ENCODE assay signal across 8 cellular contexts in the genomic region with DNA sequence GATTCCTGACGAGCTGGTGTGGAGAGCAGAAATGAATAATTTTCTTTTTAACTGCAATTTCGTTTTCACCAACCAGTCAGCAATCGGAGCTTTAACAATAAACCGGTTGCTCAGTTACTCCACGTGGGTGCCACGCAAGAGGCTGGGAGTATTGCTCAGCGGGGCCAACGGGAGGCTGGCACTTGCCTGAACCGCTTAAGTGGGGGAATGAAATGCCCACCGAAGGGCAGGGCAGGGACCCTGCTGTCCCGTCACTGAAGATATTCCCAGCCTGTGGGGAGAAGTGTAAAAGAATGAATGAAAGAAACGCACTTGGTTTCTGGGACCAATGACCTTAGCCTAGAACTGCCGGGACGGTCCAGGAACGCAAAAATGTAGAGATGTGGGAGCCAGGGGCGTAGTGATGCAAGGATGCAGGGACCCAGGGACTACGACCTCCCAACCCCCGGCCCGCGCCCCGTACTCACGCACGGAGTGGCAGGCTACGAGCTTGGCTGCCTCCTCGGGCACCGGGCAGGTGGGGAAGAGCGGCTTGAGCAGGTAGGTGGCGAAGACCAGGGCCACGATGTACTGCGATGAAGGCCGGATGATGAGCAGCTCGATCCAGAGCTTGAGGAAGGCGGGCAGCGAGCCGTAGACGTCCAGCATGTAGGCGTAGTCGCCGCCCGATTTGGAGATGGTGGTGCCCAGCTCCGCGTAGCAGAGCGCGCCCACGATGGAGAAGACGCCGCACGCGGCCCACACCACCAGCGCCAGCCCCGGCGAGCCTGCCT.
DNase-seq lines count a peak whose midpoint lies in the region; ATAC-seq and TF ChIP-seq lines count a peak whose summit lies in the region.
"Not testable (repeated sequence)": the region's sequence is repeated elsewhere in the genome, so short reads cannot be mapped to it uniquely, and the experiment has no call there.

No MANE protein-coding gene starts in this region.

- not testable (repeated sequence) for H3K9me3 ChIP-seq in ES-I3 (ENCODE audit: control insufficient read depth, insufficient read depth, low read length); iPS-20b (ENCODE audit: insufficient read depth, low read depth, low read length); osteoblast (ENCODE audit: low read depth, low read length); thymus (ENCODE audit: control insufficient read depth)

- H2AFZ ChIP-seq in osteoblast (ENCODE audit: low read length), result peak overlapping the region; percentile 62

- H3K4me3 ChIP-seq in iPS-20b (ENCODE audit: low read length), result peak overlapping the region; percentile 89
- H3K4me3 ChIP-seq in osteoblast (ENCODE audit: insufficient read depth, low read length), result peak overlapping the region; percentile 81
- H3K4me3 ChIP-seq in thymus (ENCODE audit: low read length), result peak overlapping the region; percentile 78

- peaks cover 30% of the 10 kb centered on the region for H3K79me2 ChIP-seq in osteoblast (ENCODE audit: insufficient read depth, low read length)

- peaks cover 46% of the 10 kb centered on the region for H3K36me3 Mint-ChIP-seq in dendritic cell treated with granulocyte-macrophage colony-stimulating factor and Interleukin-4, amounts not matched to agents 40 ng/mL and 50 ng/mL, for 4 days (ENCODE audit: low read depth)

- peak; percentile 45 for DNase-seq in NK-92 treated with Interleukin-12 subunit alpha and Interleukin-12 subunit beta, amount 100 ng/mL, for 24 hours (lab: John Stamatoyannopoulos, UW)
- DNase-seq in activated T-cell treated with anti-CD3 and anti-CD28 coated beads for 24 hours (ENCODE audit: low read depth), result peak; percentile 45
- not testable (repeated sequence) for DNase-seq in osteoblast (ENCODE audit: insufficient read length, low spot score, missing footprints)

- H3K36me3 ChIP-seq in ES-I3 (ENCODE audit: insufficient read depth, low read length); iPS-20b (ENCODE audit: insufficient read depth, low read depth, low read length); osteoblast (ENCODE audit: insufficient read depth, low read length); thymus (ENCODE audit: control insufficient read depth, insufficient read depth): not testable (repeated sequence)

- not testable (repeated sequence) for H3K27ac ChIP-seq in iPS-20b (ENCODE audit: low read length)
- peak overlapping the region; percentile 90 for H3K27ac ChIP-seq in osteoblast (ENCODE audit: low read depth, low read length)
- H3K27ac ChIP-seq in thymus (ENCODE audit: low read depth), result peak overlapping the region; percentile 94

- not testable (repeated sequence) for H4K20me1 ChIP-seq in osteoblast (ENCODE audit: insufficient read depth, low read length)

- WGBS in thymus, result under 1% methylated on average over 50 of the region's 52 CpGs

- intact Hi-C loops in dendritic cell treated with granulocyte-macrophage colony-stimulating factor and Interleukin-4, amounts not matched to agents 40 ng/mL and 50 ng/mL, for 4 days (cut with micrococcal nuclease), result not testable (repeated sequence)

- H3K9me3 Mint-ChIP-seq in dendritic cell treated with granulocyte-macrophage colony-stimulating factor and Interleukin-4, amounts not matched to agents 40 ng/mL and 50 ng/mL, for 4 days, result not testable (repeated sequence)

- TF ChIP-seq CTCF in osteoblast (IDR thresholded peaks at IDR 0.05; ENCODE audit: extremely low read depth, low read depth, low read length), result not testable (repeated sequence)

- not testable (repeated sequence) for H3K27me3 Mint-ChIP-seq in dendritic cell treated with granulocyte-macrophage colony-stimulating factor and Interleukin-4, amounts not matched to agents 40 ng/mL and 50 ng/mL, for 4 days

- not testable (repeated sequence) for H3K27me3 ChIP-seq in iPS-20b (ENCODE audit: insufficient read depth, low read length); osteoblast (ENCODE audit: insufficient read depth, low read length); thymus (ENCODE audit: control insufficient read depth, insufficient read depth)

- peak overlapping the region; percentile 78 for H3K9ac ChIP-seq in ES-I3 (ENCODE audit: low read depth, low read length)
- peak overlapping the region; percentile 83 for H3K9ac ChIP-seq in iPS-20b (ENCODE audit: low read depth, low read length)

- ATAC-seq in HG02588 (IDR thresholded peaks at IDR 0.05; ENCODE audit: unreplicated experiment), result peak; percentile 3

- H3K4me2 ChIP-seq in osteoblast (ENCODE audit: insufficient read depth, low read length), result peak overlapping the region; percentile 88

- peak overlapping the region; percentile 85 for H3K4me3 Mint-ChIP-seq in dendritic cell treated with granulocyte-macrophage colony-stimulating factor and Interleukin-4, amounts not matched to agents 40 ng/mL and 50 ng/mL, for 4 days

- H3K27ac Mint-ChIP-seq in dendritic cell treated with granulocyte-macrophage colony-stimulating factor and Interleukin-4, amounts not matched to agents 40 ng/mL and 50 ng/mL, for 4 days, result peak overlapping the region; percentile 94

- H3K4me1 Mint-ChIP-seq in dendritic cell treated with granulocyte-macrophage colony-stimulating factor and Interleukin-4, amounts not matched to agents 40 ng/mL and 50 ng/mL, for 4 days (ENCODE audit: low read depth), result peaks cover 42% of the 10 kb centered on the region

- H3K4me1 ChIP-seq in ES-I3 (ENCODE audit: insufficient read depth, low read length); osteoblast (ENCODE audit: insufficient read depth, low read length); thymus (ENCODE audit: control insufficient read depth, insufficient read depth, low read length): not testable (repeated sequence)
- H3K4me1 ChIP-seq in iPS-20b (ENCODE audit: insufficient read depth, low read length), result peaks cover 14% of the 10 kb centered on the region; the same call in 1 of the 2 replicates
